In the genomic region with DNA sequence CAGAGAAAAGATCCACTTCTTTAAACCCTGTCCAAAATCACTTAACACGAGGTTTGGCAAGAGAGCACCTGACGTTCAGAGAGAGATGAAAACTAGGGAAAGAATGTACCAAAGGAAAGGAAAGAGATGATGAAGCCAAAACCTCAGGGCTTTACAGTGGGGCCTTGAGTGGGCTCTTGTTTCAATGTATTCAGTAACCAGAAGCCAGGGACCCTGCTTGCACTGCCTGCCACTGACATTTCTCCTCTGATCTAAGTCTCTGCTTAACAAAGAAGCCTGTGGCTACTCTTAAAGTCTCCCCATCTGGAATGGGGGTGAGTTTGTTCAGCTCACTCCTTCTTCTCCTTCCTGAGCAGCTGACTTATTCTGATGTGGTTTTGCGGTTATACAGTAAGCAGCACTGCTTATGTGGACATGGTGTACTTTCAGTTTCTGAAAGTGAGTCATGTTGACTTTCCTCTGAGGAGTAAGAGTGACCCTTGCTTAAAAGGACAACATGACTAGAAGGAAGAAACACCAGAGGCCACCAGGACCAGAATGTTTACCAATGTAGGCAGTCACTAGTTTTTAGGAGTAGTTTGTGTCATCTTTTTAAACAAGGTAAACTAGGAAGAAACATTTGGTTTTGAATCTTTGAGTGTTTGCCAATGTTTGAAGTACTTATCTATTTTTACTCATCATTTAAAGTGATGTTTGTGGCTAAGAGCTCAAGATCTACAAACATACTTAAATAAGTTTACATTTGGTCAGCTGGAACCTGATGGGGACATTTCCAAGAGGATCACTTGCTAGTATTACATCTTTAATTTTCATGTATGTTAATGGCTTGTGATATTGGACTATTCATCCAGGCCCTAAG, we compare ENCODE assay signal across 8 cellular contexts.
DNase-seq lines count a peak whose midpoint lies in the region; ATAC-seq and TF ChIP-seq lines count a peak whose summit lies in the region.

No MANE protein-coding gene starts in this region.

- H3K18ac ChIP-seq in H9 (ENCODE audit: insufficient read length, low read depth, low read length): no peak overlapping the region

- no peak overlapping the region for H3K56ac ChIP-seq in H9 (ENCODE audit: insufficient read length, low read depth, low read length)

- H3T11ph ChIP-seq in H9 (ENCODE audit: low read length): no peak overlapping the region

- no peak overlapping the region for H2AFZ ChIP-seq in H9 (ENCODE audit: low read length)

- H3K4me2 ChIP-seq in H9 (ENCODE audit: insufficient read depth, insufficient read length, low read length): no peak overlapping the region

- H3K9ac ChIP-seq in H9 (ENCODE audit: extremely low read depth, insufficient read length, low read length): no peak overlapping the region

- ATAC-seq in HG02763 (IDR thresholded peaks at IDR 0.05; ENCODE audit: unreplicated experiment): peak; percentile 89

- no peak overlapping the region for H3K14ac ChIP-seq in H9 (ENCODE audit: insufficient read depth, low read length)

- no CpG with 5 or more reads among the region's 3 CpGs for WGBS in H9 (ENCODE audit: extremely low coverage, insufficient read length, low lambda C conversion rate)

- no peak overlapping the region for H4K5ac ChIP-seq in H9 (ENCODE audit: insufficient read length, low read depth, low read length)

- H3K79me1 ChIP-seq in H9 (ENCODE audit: insufficient read depth, low read depth, low read length, poor library complexity, severe bottlenecking): no peaks in the 10 kb centered on the region

- no peak overlapping the region for H2BK12ac ChIP-seq in H9 (ENCODE audit: insufficient read length, low read depth, low read length)

- no peaks in the 10 kb centered on the region for H3K9me3 Mint-ChIP-seq in activated naive CD8-positive, alpha-beta T cell (ENCODE audit: low read depth)
- no peaks in the 10 kb centered on the region for H3K9me3 Mint-ChIP-seq in H9

- no peaks in the 10 kb centered on the region for H3K79me2 ChIP-seq in H9 (ENCODE audit: insufficient read depth, low read length)

- peak overlapping the region; percentile 62 for H3K27ac Mint-ChIP-seq in activated naive CD8-positive, alpha-beta T cell
- H3K27ac Mint-ChIP-seq in H9: no peak overlapping the region

- H3K4me1 ChIP-seq in H9 (ENCODE audit: insufficient read depth, low read length): no peaks in the 10 kb centered on the region

- no peaks in the 10 kb centered on the region for H3K23me2 ChIP-seq in H9 (ENCODE audit: insufficient read length, low read depth, low read length, poor library complexity, severe bottlenecking)

- H2AK5ac ChIP-seq in H9 (ENCODE audit: insufficient read length, low read length): no peak overlapping the region

- H2BK20ac ChIP-seq in H9 (ENCODE audit: low read depth, low read length, poor library complexity, severe bottlenecking): no peak overlapping the region

- no peak overlapping the region for H3K4ac ChIP-seq in H9 (ENCODE audit: low read depth, low read length)

- H4K20me1 ChIP-seq in H9 (ENCODE audit: control insufficient read depth, insufficient read depth, insufficient read length): no peaks in the 10 kb centered on the region

- H2BK15ac ChIP-seq in H9 (ENCODE audit: low read depth, low read length): no peak overlapping the region

- no peak overlapping the region for H4K91ac ChIP-seq in H9 (ENCODE audit: insufficient read length, low read depth, low read length)

- no peaks in the 10 kb centered on the region for H3K36me3 Mint-ChIP-seq in activated naive CD8-positive, alpha-beta T cell
- H3K36me3 Mint-ChIP-seq in H9 (ENCODE audit: insufficient read depth in 1 of 3, low read depth in 3 of 3): no peaks in the 10 kb centered on the region

- H3K27ac ChIP-seq in H9 (ENCODE audit: insufficient read length, low read depth, low read length): no peak overlapping the region

- no peak overlapping the region for H4K8ac ChIP-seq in H9 (replicated peaks; ENCODE audit: insufficient read length, low read depth, low read length)

- no peaks in the 10 kb centered on the region for H3K27me3 ChIP-seq in H9 (ENCODE audit: insufficient read depth, low read length)

- H2BK5ac ChIP-seq in H9 (ENCODE audit: insufficient read length, low read length): no peak overlapping the region

- TF ChIP-seq CTCF in H9 (conservative IDR thresholded peaks at IDR 0.05): no peak

- H3K9me3 ChIP-seq in H9 (ENCODE audit: control insufficient read depth, low read depth, low read length): no peaks in the 10 kb centered on the region

- H3K4me1 Mint-ChIP-seq in activated naive CD8-positive, alpha-beta T cell (ENCODE audit: low read depth): peaks cover 45% of the 10 kb centered on the region
- H3K4me1 Mint-ChIP-seq in H9: peaks cover 0 to 3% of the 10 kb centered on the region in 2 experiments; a peak in 1 of 4 replicates

- no peaks in the 10 kb centered on the region for H3K27me3 Mint-ChIP-seq in activated naive CD8-positive, alpha-beta T cell
- no peaks in the 10 kb centered on the region for H3K27me3 Mint-ChIP-seq in H9 (ENCODE audit: low read depth)

- no peak overlapping the region for H3K23ac ChIP-seq in H9 (ENCODE audit: insufficient read length, low read depth, low read length)

- peak; percentile 47 for DNase-seq in stimulated activated CD4-positive, alpha-beta T cell treated with anti-CD3 and anti-CD28 coated beads, Interleukin-4, amount 100 ng/mL, for 24 hours
- no peak for DNase-seq in stimulated activated CD4-positive, alpha-beta T cell treated with anti-CD3 and anti-CD28 coated beads, Interleukin-2, amount 100 ng/mL, for 48 hours
- DNase-seq in MV-4-11 (lab: John Stamatoyannopoulos, UW) (peak; percentile 98), hepatic stellate cell (ENCODE audit: low spot score) (peak; percentile 71), superior temporal gyrus (ENCODE audit: extremely low spot score) (peak; percentile 20), H9 (no peak)

- no peak overlapping the region for H2BK120ac ChIP-seq in H9 (ENCODE audit: low read depth, low read length, poor library complexity, severe bottlenecking)

- H3K4me3 Mint-ChIP-seq in activated naive CD8-positive, alpha-beta T cell: peak overlapping the region; percentile 68
- H3K4me3 Mint-ChIP-seq in H9: no peak overlapping the region

Comparison
In these comparisons a context has a peak if more than half of its experiments do, and no peak if none do; other contexts are left out.
1. DNase-seq: peak in stimulated activated CD4-positive, alpha-beta T cell treated with anti-CD3 and anti-CD28 coated beads, Interleukin-4, amount 100 ng/mL, for 24 hours (single experiment), MV-4-11 (single experiment), hepatic stellate cell (single experiment) and superior temporal gyrus (single experiment); none in stimulated activated CD4-positive, alpha-beta T cell treated with anti-CD3 and anti-CD28 coated beads, Interleukin-2, amount 100 ng/mL, for 48 hours (0 of 2) and H9 (single experiment).